1 cellular context compared by ENCODE assay signal in genomic region chr3:98901032-98901464, GRCh38.
TF ChIP-seq lines count a peak whose summit lies in the region.

No MANE protein-coding gene starts in this region.

TF ChIP-seq in GM23338, 12 proteins besides CTCF, POLR2A, EP300 and RAD21 (continued from another document):
- TF ChIP-seq, protein P1, sequence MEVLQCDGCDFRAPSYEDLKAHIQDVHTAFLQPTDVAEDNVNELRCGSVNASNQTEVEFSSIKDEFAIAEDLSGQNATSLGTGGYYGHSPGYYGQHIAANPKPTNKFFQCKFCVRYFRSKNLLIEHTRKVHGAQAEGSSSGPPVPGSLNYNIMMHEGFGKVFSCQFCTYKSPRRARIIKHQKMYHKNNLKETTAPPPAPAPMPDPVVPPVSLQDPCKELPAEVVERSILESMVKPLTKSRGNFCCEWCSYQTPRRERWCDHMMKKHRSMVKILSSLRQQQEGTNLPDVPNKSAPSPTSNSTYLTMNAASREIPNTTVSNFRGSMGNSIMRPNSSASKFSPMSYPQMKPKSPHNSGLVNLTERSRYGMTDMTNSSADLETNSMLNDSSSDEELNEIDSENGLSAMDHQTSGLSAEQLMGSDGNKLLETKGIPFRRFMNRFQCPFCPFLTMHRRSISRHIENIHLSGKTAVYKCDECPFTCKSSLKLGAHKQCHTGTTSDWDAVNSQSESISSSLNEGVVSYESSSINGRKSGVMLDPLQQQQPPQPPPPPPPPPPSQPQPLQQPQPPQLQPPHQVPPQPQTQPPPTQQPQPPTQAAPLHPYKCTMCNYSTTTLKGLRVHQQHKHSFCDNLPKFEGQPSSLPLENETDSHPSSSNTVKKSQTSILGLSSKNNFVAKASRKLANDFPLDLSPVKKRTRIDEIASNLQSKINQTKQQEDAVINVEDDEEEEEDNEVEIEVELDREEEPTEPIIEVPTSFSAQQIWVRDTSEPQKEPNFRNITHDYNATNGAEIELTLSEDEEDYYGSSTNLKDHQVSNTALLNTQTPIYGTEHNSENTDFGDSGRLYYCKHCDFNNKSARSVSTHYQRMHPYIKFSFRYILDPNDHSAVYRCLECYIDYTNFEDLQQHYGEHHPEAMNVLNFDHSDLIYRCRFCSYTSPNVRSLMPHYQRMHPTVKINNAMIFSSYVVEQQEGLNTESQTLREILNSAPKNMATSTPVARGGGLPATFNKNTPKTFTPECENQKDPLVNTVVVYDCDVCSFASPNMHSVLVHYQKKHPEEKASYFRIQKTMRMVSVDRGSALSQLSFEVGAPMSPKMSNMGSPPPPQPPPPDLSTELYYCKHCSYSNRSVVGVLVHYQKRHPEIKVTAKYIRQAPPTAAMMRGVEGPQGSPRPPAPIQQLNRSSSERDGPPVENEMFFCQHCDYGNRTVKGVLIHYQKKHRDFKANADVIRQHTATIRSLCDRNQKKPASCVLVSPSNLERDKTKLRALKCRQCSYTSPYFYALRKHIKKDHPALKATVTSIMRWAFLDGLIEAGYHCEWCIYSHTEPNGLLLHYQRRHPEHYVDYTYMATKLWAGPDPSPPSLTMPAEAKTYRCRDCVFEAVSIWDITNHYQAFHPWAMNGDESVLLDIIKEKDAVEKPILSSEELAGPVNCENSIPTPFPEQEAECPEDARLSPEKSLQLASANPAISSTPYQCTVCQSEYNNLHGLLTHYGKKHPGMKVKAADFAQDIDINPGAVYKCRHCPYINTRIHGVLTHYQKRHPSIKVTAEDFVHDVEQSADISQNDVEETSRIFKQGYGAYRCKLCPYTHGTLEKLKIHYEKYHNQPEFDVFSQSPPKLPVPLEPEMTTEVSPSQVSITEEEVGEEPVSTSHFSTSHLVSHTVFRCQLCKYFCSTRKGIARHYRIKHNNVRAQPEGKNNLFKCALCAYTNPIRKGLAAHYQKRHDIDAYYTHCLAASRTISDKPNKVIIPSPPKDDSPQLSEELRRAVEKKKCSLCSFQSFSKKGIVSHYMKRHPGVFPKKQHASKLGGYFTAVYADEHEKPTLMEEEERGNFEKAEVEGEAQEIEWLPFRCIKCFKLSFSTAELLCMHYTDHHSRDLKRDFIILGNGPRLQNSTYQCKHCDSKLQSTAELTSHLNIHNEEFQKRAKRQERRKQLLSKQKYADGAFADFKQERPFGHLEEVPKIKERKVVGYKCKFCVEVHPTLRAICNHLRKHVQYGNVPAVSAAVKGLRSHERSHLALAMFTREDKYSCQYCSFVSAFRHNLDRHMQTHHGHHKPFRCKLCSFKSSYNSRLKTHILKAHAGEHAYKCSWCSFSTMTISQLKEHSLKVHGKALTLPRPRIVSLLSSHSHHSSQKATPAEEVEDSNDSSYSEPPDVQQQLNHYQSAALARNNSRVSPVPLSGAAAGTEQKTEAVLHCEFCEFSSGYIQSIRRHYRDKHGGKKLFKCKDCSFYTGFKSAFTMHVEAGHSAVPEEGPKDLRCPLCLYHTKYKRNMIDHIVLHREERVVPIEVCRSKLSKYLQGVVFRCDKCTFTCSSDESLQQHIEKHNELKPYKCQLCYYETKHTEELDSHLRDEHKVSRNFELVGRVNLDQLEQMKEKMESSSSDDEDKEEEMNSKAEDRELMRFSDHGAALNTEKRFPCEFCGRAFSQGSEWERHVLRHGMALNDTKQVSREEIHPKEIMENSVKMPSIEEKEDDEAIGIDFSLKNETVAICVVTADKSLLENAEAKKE (CRISPR knock-in tag; IDR thresholded peaks at IDR 0.05): no peak
- TF ChIP-seq CREB1 (CRISPR knock-in tag; IDR thresholded peaks at IDR 0.05; ENCODE audit: low read depth): no peak
- TF ChIP-seq ZNF331 (CRISPR knock-in tag; IDR thresholded peaks at IDR 0.05; ENCODE audit: low read depth): no peak
- TF ChIP-seq NANOG (IDR thresholded peaks at IDR 0.05; ENCODE audit: borderline replicate concordance): no peak
- TF ChIP-seq STAT1 (IDR thresholded peaks at IDR 0.05; ENCODE audit: unreplicated experiment): no peak
- no peak for TF ChIP-seq JUNB (IDR thresholded peaks at IDR 0.05; ENCODE audit: unreplicated experiment)
- TF ChIP-seq ZNF114 (CRISPR knock-in tag; IDR thresholded peaks at IDR 0.05): no peak
- no peak for TF ChIP-seq POLR2AphosphoS5 (IDR thresholded peaks at IDR 0.05; ENCODE audit: low read depth)
- no peak for TF ChIP-seq EZH2phosphoT487 (IDR thresholded peaks at IDR 0.05; ENCODE audit: unreplicated experiment)
